In the genomic region with DNA sequence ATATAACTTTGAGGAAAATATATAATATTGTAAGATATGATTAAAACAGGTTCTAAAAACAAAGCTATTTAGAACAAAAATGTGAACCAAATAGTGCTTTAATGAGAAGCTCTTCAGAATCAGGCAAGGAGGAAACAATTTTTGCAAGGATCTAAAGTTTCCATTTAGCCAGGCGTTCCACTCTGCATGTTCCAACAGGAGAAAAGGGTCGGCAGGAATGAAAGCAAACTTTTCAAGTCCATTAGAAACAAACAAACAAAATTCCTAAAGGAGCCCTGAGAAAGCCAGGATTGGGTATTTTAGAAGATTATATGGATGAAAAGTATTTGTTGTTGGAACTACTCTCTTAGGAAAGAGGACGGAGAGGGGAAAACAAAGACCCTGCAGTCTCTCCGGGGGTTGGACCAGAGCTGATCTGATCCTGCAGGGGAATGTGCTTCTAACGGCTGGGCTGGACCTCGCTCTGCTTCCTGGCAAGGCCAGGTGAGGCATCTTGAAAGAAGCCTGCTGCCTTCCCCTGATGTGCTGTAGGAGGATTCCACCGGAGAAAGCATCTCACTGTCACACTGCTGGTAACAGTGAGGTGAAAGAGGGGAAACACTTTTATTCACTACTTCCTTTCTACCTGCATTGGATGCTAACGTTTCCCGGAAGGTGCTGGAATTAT, we compare ENCODE assay signal across 15 cellular contexts.
DNase-seq lines count a peak whose midpoint lies in the region; ATAC-seq, FAIRE-seq and TF ChIP-seq lines count a peak whose summit lies in the region.
"Had no signal": no experiment of that assay in that cellular context is flagged by ENCODE, and none has a peak within 500 bp of the region (broad histone marks: within the 10 kb centered on the region; RNA-seq: fewer than 3 reads in every experiment).

No MANE protein-coding gene starts in this region.

- H3K9me3 ChIP-seq in heart right ventricle (no peaks in the 10 kb centered on the region), adipocyte (ENCODE audit: control insufficient read depth, low read length) (no peaks in the 10 kb centered on the region), keratinocyte (ENCODE audit: control insufficient read depth, low read depth, low read length) (no peaks in the 10 kb centered on the region), tibial artery (no peaks in the 10 kb centered on the region), MM.1S (replicated peaks; ENCODE audit: insufficient read depth, low read length) (no peaks in the 10 kb centered on the region)
- H3K9me3 ChIP-seq: Caco-2, gastroesophageal sphincter had no signal

- H3K4me3 ChIP-seq in heart right ventricle (no peak overlapping the region), adipocyte (ENCODE audit: low read length) (no peak overlapping the region), keratinocyte (ENCODE audit: control insufficient read depth in 2 of 3, extremely low read depth in 1 of 3, insufficient read depth in 2 of 3, low read depth in 1 of 3, low read length in 3 of 3) (no peak overlapping the region), tibial artery (no peak overlapping the region), MM.1S (ENCODE audit: low read length) (no peak overlapping the region)
- H3K4me3 ChIP-seq: gastroesophageal sphincter had no signal

- H3K9ac ChIP-seq in adipocyte (ENCODE audit: low read length) = peak overlapping the region; percentile 19
- no peak overlapping the region for H3K9ac ChIP-seq in keratinocyte (ENCODE audit: control insufficient read depth, extremely low read depth, insufficient read depth, low read length)
- H3K9ac ChIP-seq in MM.1S (ENCODE audit: low read length) = no peak overlapping the region

- H4K20me1 ChIP-seq in keratinocyte (ENCODE audit: control insufficient read depth, extremely low read depth, insufficient read depth, low read length) (no peaks in the 10 kb centered on the region), MM.1S (ENCODE audit: insufficient read depth, low read length) (0 out of 2 replicates have a peak, but pooled peaks cover 5% of the 10 kb centered on the region)

- H3K36me3 ChIP-seq in heart right ventricle = peaks cover 0 to 86% (median 28%) of the 10 kb centered on the region in 9 donors
- H3K36me3 ChIP-seq in adipocyte (ENCODE audit: control insufficient read depth, insufficient read depth, low read length, severe bottlenecking) = peaks cover 25% of the 10 kb centered on the region
- peaks cover 11 to 20% of the 10 kb centered on the region in 2 experiments for H3K36me3 ChIP-seq in keratinocyte (ENCODE audit: control insufficient read depth in 2 of 2, extremely low read depth in 1 of 2, insufficient read depth in 2 of 2, low read length in 2 of 2)
- H3K36me3 ChIP-seq in tibial artery = peaks cover 4 to 36% (median 28%) of the 10 kb centered on the region in 3 donors
- H3K36me3 ChIP-seq in MM.1S (replicated peaks; ENCODE audit: insufficient read depth, low read length) = no peaks in the 10 kb centered on the region; the same call in none of the 2 replicates

- H3K4me1 ChIP-seq in heart right ventricle (peaks cover 11 to 77% (median 51%) of the 10 kb centered on the region in 9 donors), adipocyte (ENCODE audit: control insufficient read depth, insufficient read depth, low read length) (peaks cover 46% of the 10 kb centered on the region), keratinocyte (ENCODE audit: control insufficient read depth, extremely low read depth, insufficient read depth, low read length) (peaks cover 26% of the 10 kb centered on the region), tibial artery (peaks cover 0 to 43% (median 35%) of the 10 kb centered on the region in 4 donors), MM.1S (ENCODE audit: low read length) (peaks cover 11% of the 10 kb centered on the region)

- H3K9me1 ChIP-seq in keratinocyte (ENCODE audit: control insufficient read depth, extremely low read depth, insufficient read depth, low read length) = no peaks in the 10 kb centered on the region

- no peak for DNase-seq in heart right ventricle
- DNase-seq in left cardiac atrium = no peak
- no peak for DNase-seq in adipocyte (ENCODE audit: low read depth)
- DNase-seq in keratinocyte (ENCODE audit: low read depth, low spot score) = no peak
- DNase-seq in tibial artery = no peak
- DNase-seq in MM.1S = no peak
- no peak for DNase-seq in DMS79 (lab: John Stamatoyannopoulos, UW)
- DNase-seq in DMS79 treated with DMSO at 0.1 percent for 48 hours (lab: John Stamatoyannopoulos, UW) = no peak
- DNase-seq: Caco-2; cerebellar nuclear complex; NCI-H1436 treated with DMSO at 0.1 percent for 48 hours; NCI-H2227 treated with DMSO at 0.1 percent for 48 hours; stimulated activated CD4-positive, alpha-beta T cell treated with anti-CD3 and anti-CD28 coated beads, Interleukin-15, amount 100 ng/mL, for 24 hours; T-helper 2 cell had no signal

- H3K27me3 ChIP-seq in heart right ventricle (no peaks in the 10 kb centered on the region), adipocyte (replicated peaks; ENCODE audit: control insufficient read depth, insufficient read depth, low read length) (no peaks in the 10 kb centered on the region), keratinocyte (ENCODE audit: control insufficient read depth, extremely low read depth, insufficient read depth, low read length) (no peaks in the 10 kb centered on the region), tibial artery (no peaks in the 10 kb centered on the region), MM.1S (replicated peaks; ENCODE audit: insufficient read depth, low read length) (no peaks in the 10 kb centered on the region)
- H3K27me3 ChIP-seq: gastroesophageal sphincter had no signal

- dilution Hi-C loops in keratinocyte (cut with MboI; ENCODE audit: extremely low pct_ligation_motif_present, low sequenced_read_pairs) = no loop called here

- H3K27ac ChIP-seq in heart right ventricle (peak overlapping the region in 6 of 10 donors; percentile 2 to 56 (median 30)), keratinocyte (ENCODE audit: control insufficient read depth, insufficient read depth, low read length) (peak overlapping the region; percentile 13), tibial artery (peak overlapping the region; percentile 66 to 77), MM.1S (ENCODE audit: low read length) (no peak overlapping the region)

- H3K4me2 ChIP-seq in keratinocyte (ENCODE audit: control insufficient read depth, extremely low read depth, insufficient read depth, low read depth, low read length) (peak overlapping the region; percentile 14), MM.1S (ENCODE audit: low read depth, low read length) (no peak overlapping the region)

- no peaks in the 10 kb centered on the region for H3K9me2 ChIP-seq in MM.1S (replicated peaks; ENCODE audit: insufficient read depth, low read length)

- no peak for FAIRE-seq in keratinocyte (lab: Jason Lieb, UNC)

- WGBS in heart right ventricle, 2 donors = 64% methylated on average over 9 of the region's 9 CpGs

- no peaks in the 10 kb centered on the region for H3F3A ChIP-seq in MM.1S (ENCODE audit: insufficient read depth, low read length)

- ATAC-seq in heart right ventricle (no peak), left cardiac atrium (no peak)
- ATAC-seq: gastroesophageal sphincter had no signal

- H2AFZ ChIP-seq in keratinocyte (ENCODE audit: control insufficient read depth, low read length) = no peak overlapping the region
- no peak overlapping the region for H2AFZ ChIP-seq in MM.1S (ENCODE audit: low read length)

- no peaks in the 10 kb centered on the region for H3K79me2 ChIP-seq in keratinocyte (ENCODE audit: control insufficient read depth, insufficient read depth, low read length)
- H3K79me2 ChIP-seq in MM.1S (ENCODE audit: low read length) = peaks cover 79% of the 10 kb centered on the region

- intact Hi-C loops in heart right ventricle (cut with DNase I) = no loop called here
- intact Hi-C loops in left cardiac atrium (cut with DNase I) = no loop called here
- intact Hi-C loops in tibial artery (cut with DNase I; ENCODE audit: low total_unique reads) = loop anchor here (5.0 to 10.0 kb wide), 2 partner anchors 45 to 97 kb away; no protein-coding TSS in a partner anchor

- TF ChIP-seq CTCF in heart right ventricle (IDR thresholded peaks at IDR 0.05) (no peak), keratinocyte (optimal IDR thresholded peaks at IDR 0.05 in 1 of 3, IDR thresholded peaks at IDR 0.05 in 1 of 3, conservative IDR thresholded peaks at IDR 0.05 in 1 of 3; ENCODE audit: extremely low read depth in 1 of 3, insufficient read depth in 2 of 3, low read length in 3 of 3) (no peak), tibial artery (IDR thresholded peaks at IDR 0.05) (no peak), MM.1S (IDR thresholded peaks at IDR 0.05; ENCODE audit: low read length) (no peak)
